Comparison of ENCODE assay signal across 8 cellular contexts in genomic region chr6:106114492-106114891, GRCh38. TPM values are rescaled to one million over a fixed set of nuclear protein-coding genes. Genes with fewer than 3 reads are reported as not detected.
DNase-seq lines count a peak whose midpoint lies in the region; ATAC-seq and TF ChIP-seq lines count a peak whose summit lies in the region.

No MANE protein-coding gene starts in this region.

- peaks cover 9% of the 10 kb centered on the region for H3K9me3 Mint-ChIP-seq in activated CD4-positive, alpha-beta T cell treated with anti-CD3 and anti-CD28 coated beads, Interleukin-2, amount 10 ng/mL, durations not matched to agents 7 days and 5 days

- TF ChIP-seq POLR2A in GM19099 (IDR thresholded peaks at IDR 0.05; ENCODE audit: extremely low read depth, insufficient read length, low read depth) (peak; percentile 28), adrenal gland (IDR thresholded peaks at IDR 0.05) (no peak)

- no peaks in the 10 kb centered on the region for H3K36me3 ChIP-seq in adrenal gland (replicated peaks in 1 of 2)

- H3K27ac Mint-ChIP-seq in activated CD4-positive, alpha-beta T cell treated with anti-CD3 and anti-CD28 coated beads, Interleukin-2, amount 10 ng/mL, durations not matched to agents 7 days and 5 days = peak overlapping the region; percentile 87

- no peak for TF ChIP-seq CTCF in adrenal gland (IDR thresholded peaks at IDR 0.05)

- POLR2A ChIA-PET in activated CD4-positive, alpha-beta T cell treated with anti-CD3 and anti-CD28 coated beads, Interleukin-2, amount 10 ng/mL, durations not matched to agents 7 days and 5 days (lab: Charles Lee) = no interaction called here

- no peak overlapping the region for H3K27ac ChIP-seq in adrenal gland

- DNase-seq in activated CD4-positive, alpha-beta T cell treated with anti-CD3 and anti-CD28 coated beads, Interleukin-2, amount 10 ng/mL, durations not matched to agents 7 days and 5 days = peak; percentile 51
- DNase-seq in stimulated activated CD4-positive, alpha-beta T cell treated with anti-CD3 and anti-CD28 coated beads, Interleukin-4, amount 100 ng/mL, for 24 hours = peak; percentile 82
- DNase-seq in Right ventricle myocardium superior (no peak), adrenal gland (no peak), NCI-H526 (lab: John Stamatoyannopoulos, UW) (no peak), superior temporal gyrus (ENCODE audit: extremely low spot score) (no peak)

- peaks cover 17% of the 10 kb centered on the region for H3K36me3 Mint-ChIP-seq in activated CD4-positive, alpha-beta T cell treated with anti-CD3 and anti-CD28 coated beads, Interleukin-2, amount 10 ng/mL, durations not matched to agents 7 days and 5 days (ENCODE audit: low read depth)

- no peak overlapping the region for H3K4me3 ChIP-seq in adrenal gland

- ATAC-seq in HG02938 (IDR thresholded peaks at IDR 0.05; ENCODE audit: unreplicated experiment) (peak; percentile 89), Right ventricle myocardium superior (ENCODE audit: poor library complexity) (no peak)

- no peaks in the 10 kb centered on the region for H3K27me3 ChIP-seq in adrenal gland

- H3K4me1 Mint-ChIP-seq in activated CD4-positive, alpha-beta T cell treated with anti-CD3 and anti-CD28 coated beads, Interleukin-2, amount 10 ng/mL, durations not matched to agents 7 days and 5 days = peaks cover 83% of the 10 kb centered on the region

- H3K4me1 ChIP-seq in adrenal gland (replicated peaks in 1 of 2) = no peaks in the 10 kb centered on the region

- no peaks in the 10 kb centered on the region for H3K9me3 ChIP-seq in adrenal gland (replicated peaks in 1 of 3)

- intact Hi-C loops in Right ventricle myocardium superior (cut with DNase I) (no loop called here), adrenal gland (cut with DNase I) (no loop called here)

- peaks cover 7% of the 10 kb centered on the region for H3K27me3 Mint-ChIP-seq in activated CD4-positive, alpha-beta T cell treated with anti-CD3 and anti-CD28 coated beads, Interleukin-2, amount 10 ng/mL, durations not matched to agents 7 days and 5 days

- CTCF ChIA-PET in activated CD4-positive, alpha-beta T cell treated with anti-CD3 and anti-CD28 coated beads, Interleukin-2, amount 10 ng/mL, durations not matched to agents 7 days and 5 days (lab: Charles Lee) = interaction anchor here (1.0 to 1.4 kb wide), 4 partner anchors 9 to 108 kb away, joined by 3 to 8 read pairs (median 4); no protein-coding TSS in a partner anchor

- peak overlapping the region; percentile 25 for H3K4me3 Mint-ChIP-seq in activated CD4-positive, alpha-beta T cell treated with anti-CD3 and anti-CD28 coated beads, Interleukin-2, amount 10 ng/mL, durations not matched to agents 7 days and 5 days

- whole genome bisulfite sequencing in adrenal gland, 4 donors = 83 to 89% (median 84%) methylated on average over 9 of the region's 9 CpGs

RNA-seq across cellular contexts. Expression of gene PRDM1, which starts 28.4 kb away (rescaled TPM):
- total RNA-seq in activated CD4-positive, alpha-beta T cell treated with anti-CD3 and anti-CD28 coated beads, Interleukin-2, amount 10 ng/mL, durations not matched to agents 7 days and 5 days = 10 to 100 TPM; 27.1 to 30.8 TPM
- total RNA-seq in Right ventricle myocardium superior (1.1 TPM), adrenal gland (1 to 10 TPM; 1.6 to 7.5 (median 3.9) TPM)
- polyA plus RNA-seq in adrenal gland = 1 to 10 TPM in 2 of 3 donors, under 1 TPM in 1; 0.40 to 4.1 (median 1.1) TPM

Comparison
In these comparisons a context has a peak if more than half of its experiments do, and no peak if none do; other contexts are left out.
1. DNase-seq: peak in activated CD4-positive, alpha-beta T cell treated with anti-CD3 and anti-CD28 coated beads, Interleukin-2, amount 10 ng/mL, durations not matched to agents 7 days and 5 days (single experiment) and stimulated activated CD4-positive, alpha-beta T cell treated with anti-CD3 and anti-CD28 coated beads, Interleukin-4, amount 100 ng/mL, for 24 hours (single experiment); none in Right ventricle myocardium superior (single experiment), adrenal gland (0 of 7), NCI-H526 (0 of 2) and superior temporal gyrus (single experiment).